In the genomic region with DNA sequence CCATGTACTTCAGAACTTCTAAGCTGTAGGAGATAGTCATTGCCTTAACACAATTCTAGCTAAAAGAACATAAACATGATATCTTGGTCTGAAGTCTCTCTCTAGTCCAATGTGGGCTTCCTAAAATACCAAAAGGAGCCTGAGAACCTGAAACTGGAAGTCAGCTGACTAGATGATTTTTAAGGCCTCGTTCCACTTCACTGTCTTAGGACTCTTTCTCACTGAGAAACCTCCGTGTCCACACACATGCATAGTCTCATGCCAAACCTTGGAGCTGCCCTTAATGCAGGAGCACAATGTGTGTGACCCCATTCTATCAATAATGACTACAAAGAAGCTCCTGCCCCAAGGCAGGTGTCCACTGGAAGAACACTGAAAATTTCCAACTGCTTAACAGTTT, we compare ENCODE assay signal across 18 cellular contexts.
DNase-seq lines count a peak whose midpoint lies in the region; ATAC-seq, FAIRE-seq and TF ChIP-seq lines count a peak whose summit lies in the region.
"Had no signal": no experiment of that assay in that cellular context is flagged by ENCODE, and none has a peak within 500 bp of the region (broad histone marks: within the 10 kb centered on the region; RNA-seq: fewer than 3 reads in every experiment).

No MANE protein-coding gene starts in this region.

- DNase-seq in GM06990 (ENCODE audit: extremely low read depth, insufficient read length) (peak; percentile 47), GM12891 (ENCODE audit: insufficient read length, low spot score) (no peak), transverse colon (no peak), mammary epithelial cell (no peak)
- DNase-seq: CD8-positive, alpha-beta T cell; COR-L47; DMS153; DND-41; GDM1 had no signal

- H3K4me3 ChIP-seq in GM06990 (replicated peaks; ENCODE audit: low read depth, low read length) (no peak overlapping the region), transverse colon (no peak overlapping the region), mammary epithelial cell (replicated peaks in 1 of 3; ENCODE audit: insufficient read depth in 1 of 3, low read depth in 2 of 3, low read length in 3 of 3) (no peak overlapping the region)
- H3K4me3 ChIP-seq: HAP-1 had no signal

- H4K20me1 ChIP-seq in mammary epithelial cell (ENCODE audit: insufficient read depth, low read length) = no peaks in the 10 kb centered on the region

- BruUV-seq in mammary epithelial cell (replicated peaks; lab: Mats Ljungman, UMichigan) = no TSS peak

- H3K4me1 ChIP-seq in transverse colon (peaks cover 0 to 14% (median 0%) of the 10 kb centered on the region in 4 donors), mammary epithelial cell (ENCODE audit: insufficient read depth, low read length) (no peaks in the 10 kb centered on the region)
- H3K4me1 ChIP-seq: HAP-1 had no signal

- TF ChIP-seq EP300 in transverse colon (IDR thresholded peaks at IDR 0.05; ENCODE audit: low read depth) = no peak

- H3K4me2 ChIP-seq in mammary epithelial cell (ENCODE audit: insufficient read depth, low read depth, low read length) = no peak overlapping the region

- H3K9me3 ChIP-seq in transverse colon (no peaks in the 10 kb centered on the region), mammary epithelial cell (replicated peaks; ENCODE audit: insufficient read depth, low read length) (no peaks in the 10 kb centered on the region)
- H3K9me3 ChIP-seq: HAP-1 had no signal

- TF ChIP-seq POLR2A in GM12891 (IDR thresholded peaks at IDR 0.05; ENCODE audit: low read depth, low read length) = no peak
- TF ChIP-seq POLR2A in transverse colon (IDR thresholded peaks at IDR 0.05) = no peak

- ATAC-seq in GM18868 (IDR thresholded peaks at IDR 0.05; ENCODE audit: unreplicated experiment) (peak; percentile 83), HG02870 (IDR thresholded peaks at IDR 0.05; ENCODE audit: unreplicated experiment) (peak; percentile 57), HG03280 (IDR thresholded peaks at IDR 0.05; ENCODE audit: unreplicated experiment) (no peak), HG03432 (IDR thresholded peaks at IDR 0.05; ENCODE audit: unreplicated experiment) (no peak)
- ATAC-seq: CD8-positive, alpha-beta T cell had no signal

- WGBS in transverse colon (ENCODE audit: low coverage in 1 of 2), 2 donors = 86 to 87% methylated on average over 2 of the region's 2 CpGs
- 64% methylated on average over 2 of the region's 2 CpGs for WGBS in mammary epithelial cell (ENCODE audit: low coverage, missing lambda C conversion rate)

- H3K36me3 ChIP-seq in GM06990 (ENCODE audit: control insufficient read depth, insufficient read depth, low read length) (peaks cover 3% of the 10 kb centered on the region; the same call in 1 of the 2 replicates), transverse colon (peaks cover 0 to 17% (median 7%) of the 10 kb centered on the region in 4 donors), mammary epithelial cell (ENCODE audit: insufficient read depth, low read length) (peaks cover 9% of the 10 kb centered on the region)

- dilution Hi-C loops in mammary epithelial cell (cut with HindIII; ENCODE audit: low sequenced_read_pairs) = no loop called here

- CTCF ChIA-PET in mammary epithelial cell (lab: Charles Lee; ENCODE audit: low non-redundant PET) = no interaction called here

- intact Hi-C loops in transverse colon (cut with DNase I; ENCODE audit: low total_unique reads) (no loop called here), mammary epithelial cell (cut with micrococcal nuclease) (no loop called here)

- FAIRE-seq in GM12891 (lab: Jason Lieb, UNC) = peak; percentile 52
- FAIRE-seq: D721Med, H1 had no signal

- H3K27me3 ChIP-seq in GM06990 (replicated peaks; ENCODE audit: control insufficient read depth, insufficient read depth, low read length) (no peaks in the 10 kb centered on the region), transverse colon (no peaks in the 10 kb centered on the region), mammary epithelial cell (ENCODE audit: insufficient read depth, low read length) (no peaks in the 10 kb centered on the region)

- no peak overlapping the region for H2AFZ ChIP-seq in mammary epithelial cell (ENCODE audit: low read depth, low read length)

- H3K9ac ChIP-seq in mammary epithelial cell (ENCODE audit: insufficient read depth, low read length) = no peak overlapping the region

- H3K27ac ChIP-seq in transverse colon = no peak overlapping the region
- no peak overlapping the region for H3K27ac ChIP-seq in mammary epithelial cell (ENCODE audit: insufficient read depth, low read depth, low read length)
- H3K27ac ChIP-seq: 22Rv1, HL-60 had no signal

- in situ Hi-C loops in transverse colon (cut with MboI; ENCODE audit: low pct_ligation_motif_present in 1 of 4, low pct_unique_long_range_greater_than_20kb in 1 of 4, low sequenced_read_pairs in 3 of 4) = no loop called here
- in situ Hi-C loops in mammary epithelial cell (cut with MboI; ENCODE audit: low sequenced_read_pairs in 2 of 2) = no loop called here

- TF ChIP-seq CTCF in GM06990 (IDR thresholded peaks at IDR 0.05; ENCODE audit: insufficient read depth, low read length, poor library complexity, severe bottlenecking) (no peak), transverse colon (IDR thresholded peaks at IDR 0.05) (no peak), mammary epithelial cell (conservative IDR thresholded peaks at IDR 0.05 in 1 of 2, IDR thresholded peaks at IDR 0.05 in 1 of 2; ENCODE audit: extremely low read depth in 1 of 2, insufficient read depth in 1 of 2, low read depth in 1 of 2, low read length in 2 of 2) (no peak)

- no peaks in the 10 kb centered on the region for H3K79me2 ChIP-seq in mammary epithelial cell (ENCODE audit: insufficient read depth, low read length)

TF ChIP-seq in GM12891, 5 proteins besides CTCF, POLR2A, EP300 and RAD21:
- TF ChIP-seq PAX5 (IDR thresholded peaks at IDR 0.05; ENCODE audit: insufficient read depth, low read length, severe bottlenecking) (peak; percentile 56), TAF1 (IDR thresholded peaks at IDR 0.05; ENCODE audit: low read depth, low read length) (no peak), SPI1 (IDR thresholded peaks at IDR 0.05; ENCODE audit: low read depth, low read length) (peak; percentile 28), POU2F2 (IDR thresholded peaks at IDR 0.05; ENCODE audit: low read depth, low read length) (peak; percentile 66; the same call in 1 of the 2 replicates), POLR2AphosphoS5 (IDR thresholded peaks at IDR 0.05; ENCODE audit: low read depth, low read length) (no peak)

Comparison
In these comparisons a context has a peak if more than half of its experiments do, and no peak if none do; other contexts are left out.
1. ATAC-seq: peak in GM18868 (single experiment) and HG02870 (single experiment); none in HG03280 (single experiment) and HG03432 (single experiment).